9 cellular contexts compared by ENCODE assay signal in genomic region chr13:44575035-44575434, GRCh38. TPM values are rescaled to one million over a fixed set of nuclear protein-coding genes. Genes with fewer than 3 reads are reported as not detected.
DNase-seq lines count a peak whose midpoint lies in the region; ATAC-seq and TF ChIP-seq lines count a peak whose summit lies in the region.
"Had no signal": no experiment of that assay in that cellular context is flagged by ENCODE, and none has a peak within 500 bp of the region (broad histone marks: within the 10 kb centered on the region; RNA-seq: fewer than 3 reads in every experiment).

No MANE protein-coding gene starts in this region.

- no peak for TF ChIP-seq RAD21 in SK-N-SH (IDR thresholded peaks at IDR 0.05; ENCODE audit: low read length)

- peaks cover 8% of the 10 kb centered on the region for H3K36me3 Mint-ChIP-seq in activated T-helper 2 cell treated with anti-CD3 and anti-CD28 coated beads, Interferon-gamma antibody, Interleukin-2, Interleukin-4, amounts not matched to agents 10 μg/mL and 5 μg/mL and 100 μg/mL, durations not matched to agents 14 hours and 24 hours and 36 hours (ENCODE audit: low read depth)

- no peak overlapping the region for H3K27ac Mint-ChIP-seq in activated T-helper 2 cell treated with anti-CD3 and anti-CD28 coated beads, Interferon-gamma antibody, Interleukin-2, Interleukin-4, amounts not matched to agents 10 μg/mL and 5 μg/mL and 100 μg/mL, durations not matched to agents 14 hours and 24 hours and 36 hours
- peak overlapping the region in 1 of 2 donors; percentile 97 for H3K27ac Mint-ChIP-seq in stimulated activated naive CD8-positive, alpha-beta T cell treated with anti-CD3 and anti-CD28 coated beads, Interleukin-15, amount 100 ng/mL, for 72 hours

- peak overlapping the region; percentile 96 for H3K9ac ChIP-seq in SK-N-SH

- H3K27ac ChIP-seq in SK-N-SH (ENCODE audit: low read depth in 2 of 2, low read length in 1 of 2) = peak overlapping the region; percentile 91 to 97; a peak in 2 of 4 replicates
- H3K27ac ChIP-seq: 22Rv1 had no signal

- H3K27me3 Mint-ChIP-seq in activated T-helper 2 cell treated with anti-CD3 and anti-CD28 coated beads, Interferon-gamma antibody, Interleukin-2, Interleukin-4, amounts not matched to agents 10 μg/mL and 5 μg/mL and 100 μg/mL, durations not matched to agents 14 hours and 24 hours and 36 hours (ENCODE audit: low read depth) = peaks cover 45% of the 10 kb centered on the region
- peaks cover 6% of the 10 kb centered on the region for H3K27me3 Mint-ChIP-seq in stimulated activated naive CD8-positive, alpha-beta T cell treated with anti-CD3 and anti-CD28 coated beads, Interleukin-15, amount 100 ng/mL, for 72 hours

- intact Hi-C loops in activated T-helper 2 cell treated with anti-CD3 and anti-CD28 coated beads, Interferon-gamma antibody, Interleukin-2, Interleukin-4, amounts not matched to agents 10 μg/mL and 5 μg/mL and 100 μg/mL, durations not matched to agents 14 hours and 24 hours and 36 hours (cut with micrococcal nuclease) = loop anchor here (5.0 kb wide), 4 partner anchors 93 to 433 kb away; no protein-coding TSS in a partner anchor

- CTCF ChIA-PET in SK-N-SH (lab: Yijun Ruan, JAX) = interaction anchor here (1.1 to 2.5 kb wide), 4 partner anchors 9 to 91 kb away, joined by 3 to 7 read pairs (median 5); no protein-coding TSS in a partner anchor

- 100% methylated on average over 1 of the region's 1 CpG for WGBS in SK-N-SH (ENCODE audit: low lambda C conversion rate)

- TF ChIP-seq CTCF in SK-N-SH (IDR thresholded peaks at IDR 0.05) = no peak

- H2AFZ ChIP-seq in SK-N-SH (ENCODE audit: low read depth) = no peak overlapping the region

- no peaks in the 10 kb centered on the region for H3K27me3 ChIP-seq in SK-N-SH (ENCODE audit: insufficient read depth)

- TF ChIP-seq EP300 in SK-N-SH (IDR thresholded peaks at IDR 0.05; ENCODE audit: borderline replicate concordance in 1 of 2, low read depth in 1 of 2, low read length in 1 of 2) = no peak

- H4K20me1 ChIP-seq in SK-N-SH (ENCODE audit: insufficient read depth) = peaks cover 58% of the 10 kb centered on the region

- H3K79me2 ChIP-seq in SK-N-SH (ENCODE audit: insufficient read depth) = peaks cover 67% of the 10 kb centered on the region

- ATAC-seq in SK-N-SH treated with all-trans-retinoic acid at 6 μM for 48 hours (no peak), HG03460 (IDR thresholded peaks at IDR 0.05; ENCODE audit: unreplicated experiment) (no peak), HG03520 (IDR thresholded peaks at IDR 0.05; ENCODE audit: unreplicated experiment) (no peak)
- ATAC-seq in stimulated activated naive CD8-positive, alpha-beta T cell treated with anti-CD3 and anti-CD28 coated beads, Interleukin-15, amount 100 ng/mL, for 72 hours = no peak

- no peak for DNase-seq in SK-N-SH
- DNase-seq in activated T-helper 2 cell treated with anti-CD3 and anti-CD28 coated beads, Interferon-gamma antibody, Interleukin-2, Interleukin-4, amounts not matched to agents 10 μg/mL and 5 μg/mL and 100 μg/mL, durations not matched to agents 14 hours and 24 hours and 36 hours (ENCODE audit: low spot score) = no peak
- no peak for DNase-seq in stimulated activated naive CD8-positive, alpha-beta T cell treated with anti-CD3 and anti-CD28 coated beads, Interleukin-15, amount 100 ng/mL, for 72 hours
- DNase-seq in NCI-H2029 treated with DMSO at 0.1 percent for 48 hours (lab: John Stamatoyannopoulos, UW) = no peak

- peaks cover 3% of the 10 kb centered on the region for H3F3A ChIP-seq in SK-N-SH (replicated peaks; ENCODE audit: insufficient read depth)

- H3K4me2 ChIP-seq in SK-N-SH = peak overlapping the region; percentile 93

- H3K9me3 ChIP-seq in SK-N-SH = no peaks in the 10 kb centered on the region
- H3K9me3 ChIP-seq in iPS-18c (ENCODE audit: control insufficient read depth, insufficient read depth, low read length) = no peaks in the 10 kb centered on the region

- H3K4me3 ChIP-seq in SK-N-SH (ENCODE audit: low read depth in 2 of 2, low read length in 1 of 2) (peak overlapping the region; percentile 83 to 89), iPS-18c (ENCODE audit: insufficient read depth, low read depth, low read length) (peak overlapping the region; percentile 94)

- H3K9me2 ChIP-seq in SK-N-SH = no peaks in the 10 kb centered on the region

- POLR2A ChIA-PET in SK-N-SH (lab: Yijun Ruan, JAX) = interaction anchor here (0.9 to 1.0 kb wide), 2 partner anchors 9 to 64 kb away, joined by 3 read pairs; no protein-coding TSS in a partner anchor

- H3K36me3 ChIP-seq in SK-N-SH (replicated peaks in 1 of 2; ENCODE audit: control insufficient read depth in 1 of 2, insufficient read depth in 2 of 2, low read length in 1 of 2) = peaks cover 26 to 34% of the 10 kb centered on the region in 2 experiments

- H3K4me1 ChIP-seq in SK-N-SH (ENCODE audit: control insufficient read depth in 1 of 2, insufficient read depth in 2 of 2, low read depth in 1 of 2, low read length in 1 of 2) = peaks cover 4 to 38% of the 10 kb centered on the region in 2 experiments; a peak in 2 of 4 replicates

- H3K4me3 Mint-ChIP-seq in activated T-helper 2 cell treated with anti-CD3 and anti-CD28 coated beads, Interferon-gamma antibody, Interleukin-2, Interleukin-4, amounts not matched to agents 10 μg/mL and 5 μg/mL and 100 μg/mL, durations not matched to agents 14 hours and 24 hours and 36 hours (ENCODE audit: low read depth) = peak overlapping the region; percentile 86
- peak overlapping the region; percentile 83 to 97 for H3K4me3 Mint-ChIP-seq in stimulated activated naive CD8-positive, alpha-beta T cell treated with anti-CD3 and anti-CD28 coated beads, Interleukin-15, amount 100 ng/mL, for 72 hours

- peaks cover 18% of the 10 kb centered on the region for H3K4me1 Mint-ChIP-seq in activated T-helper 2 cell treated with anti-CD3 and anti-CD28 coated beads, Interferon-gamma antibody, Interleukin-2, Interleukin-4, amounts not matched to agents 10 μg/mL and 5 μg/mL and 100 μg/mL, durations not matched to agents 14 hours and 24 hours and 36 hours (ENCODE audit: low read depth)
- peaks cover 50% of the 10 kb centered on the region for H3K4me1 Mint-ChIP-seq in stimulated activated naive CD8-positive, alpha-beta T cell treated with anti-CD3 and anti-CD28 coated beads, Interleukin-15, amount 100 ng/mL, for 72 hours

- no peaks in the 10 kb centered on the region for H3K9me3 Mint-ChIP-seq in activated T-helper 2 cell treated with anti-CD3 and anti-CD28 coated beads, Interferon-gamma antibody, Interleukin-2, Interleukin-4, amounts not matched to agents 10 μg/mL and 5 μg/mL and 100 μg/mL, durations not matched to agents 14 hours and 24 hours and 36 hours
- H3K9me3 Mint-ChIP-seq in stimulated activated naive CD8-positive, alpha-beta T cell treated with anti-CD3 and anti-CD28 coated beads, Interleukin-15, amount 100 ng/mL, for 72 hours = no peaks in the 10 kb centered on the region

TF ChIP-seq in SK-N-SH, 30 proteins besides CTCF, POLR2A, EP300 and RAD21:
- no peak for TF ChIP-seq JUND (IDR thresholded peaks at IDR 0.05)
- TF ChIP-seq SMC3 (IDR thresholded peaks at IDR 0.05; ENCODE audit: low read depth, low read length) = no peak
- no peak for TF ChIP-seq GABPA (IDR thresholded peaks at IDR 0.05; ENCODE audit: low read depth)
- TF ChIP-seq FOSL2 (IDR thresholded peaks at IDR 0.05; ENCODE audit: borderline replicate concordance, low read depth) = no peak
- no peak for TF ChIP-seq SIN3A (IDR thresholded peaks at IDR 0.05; ENCODE audit: borderline replicate concordance, low read depth, low read length)

TF ChIP-seq in SK-N-SH treated with all-trans-retinoic acid at 6 μM for 48 hours, 23 proteins besides CTCF, POLR2A, EP300 and RAD21:
- TF ChIP-seq GLIS3 (CRISPR knock-in tag; IDR thresholded peaks at IDR 0.05) = no peak
TF ChIP-seq in SK-N-SH treated with all-trans-retinoic acid at 6 μM for 48 hours: peak in this region for 0.

RNA-seq across cellular contexts. Expression of gene TSC22D1, which starts 1.1 kb away (rescaled TPM):
- 134 and 137 TPM in 2 replicates for polyA plus RNA-seq in SK-N-SH (2012; rRNA removed)
- polyA plus RNA-seq in SK-N-SH (2012; cell fraction: cytosol; rRNA removed) = 116 and 141 TPM in 2 replicates
- 209 and 274 TPM in 2 replicates for polyA plus RNA-seq in SK-N-SH (2012; cell fraction: nucleus; rRNA removed)
- 4.8 and 5.0 TPM in 2 replicates for total RNA-seq in activated T-helper 2 cell treated with anti-CD3 and anti-CD28 coated beads, Interferon-gamma antibody, Interleukin-2, Interleukin-4, amounts not matched to agents 10 μg/mL and 5 μg/mL and 100 μg/mL, durations not matched to agents 14 hours and 24 hours and 36 hours
